ENCODE assay signal across 1 cellular context in genomic region chrX:110394653-110395052, GRCh38.
TF ChIP-seq lines count a peak whose summit lies in the region.

No MANE protein-coding gene starts in this region.

TF ChIP-seq in K562, 482 proteins besides CTCF, POLR2A, EP300 and RAD21 (continued from another document):
- no peak for TF ChIP-seq ZFP91 (CRISPR knock-in tag; IDR thresholded peaks at IDR 0.05)
- no peak for TF ChIP-seq FOXK2 (conservative IDR thresholded peaks at IDR 0.05 in 1 of 2, IDR thresholded peaks at IDR 0.05 in 1 of 2; ENCODE audit: low read depth in 2 of 2)
- no peak for TF ChIP-seq ZNF24 (IDR thresholded peaks at IDR 0.05)
- TF ChIP-seq, protein P1, sequence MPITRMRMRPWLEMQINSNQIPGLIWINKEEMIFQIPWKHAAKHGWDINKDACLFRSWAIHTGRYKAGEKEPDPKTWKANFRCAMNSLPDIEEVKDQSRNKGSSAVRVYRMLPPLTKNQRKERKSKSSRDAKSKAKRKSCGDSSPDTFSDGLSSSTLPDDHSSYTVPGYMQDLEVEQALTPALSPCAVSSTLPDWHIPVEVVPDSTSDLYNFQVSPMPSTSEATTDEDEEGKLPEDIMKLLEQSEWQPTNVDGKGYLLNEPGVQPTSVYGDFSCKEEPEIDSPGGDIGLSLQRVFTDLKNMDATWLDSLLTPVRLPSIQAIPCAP (CRISPR knock-in tag; IDR thresholded peaks at IDR 0.05; ENCODE audit: borderline replicate concordance), result no peak
- TF ChIP-seq BACH1 (tag; IDR thresholded peaks at IDR 0.05), result no peak
- TF ChIP-seq, protein P2, sequence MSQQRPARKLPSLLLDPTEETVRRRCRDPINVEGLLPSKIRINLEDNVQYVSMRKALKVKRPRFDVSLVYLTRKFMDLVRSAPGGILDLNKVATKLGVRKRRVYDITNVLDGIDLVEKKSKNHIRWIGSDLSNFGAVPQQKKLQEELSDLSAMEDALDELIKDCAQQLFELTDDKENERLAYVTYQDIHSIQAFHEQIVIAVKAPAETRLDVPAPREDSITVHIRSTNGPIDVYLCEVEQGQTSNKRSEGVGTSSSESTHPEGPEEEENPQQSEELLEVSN (IDR thresholded peaks at IDR 0.05; ENCODE audit: borderline replicate concordance in 1 of 2, extremely low read depth in 1 of 2, insufficient read depth in 1 of 2, insufficient read length in 1 of 2, low read depth in 1 of 2, low read length in 1 of 2, poor library complexity in 1 of 2, severe bottlenecking in 1 of 2), result no peak
- no peak for TF ChIP-seq ZNF384 (IDR thresholded peaks at IDR 0.05; ENCODE audit: low read depth, low read length)
- no peak for TF ChIP-seq ZNF124 (CRISPR knock-in tag; IDR thresholded peaks at IDR 0.05)
- no peak for TF ChIP-seq RBM14 (IDR thresholded peaks at IDR 0.05; ENCODE audit: borderline replicate concordance, insufficient read depth, low read depth, low read length)
- no peak for TF ChIP-seq THRA (IDR thresholded peaks at IDR 0.05)
- TF ChIP-seq TCFL5 (CRISPR knock-in tag; conservative IDR thresholded peaks at IDR 0.05), result no peak
- TF ChIP-seq SLC30A9 (CRISPR knock-in tag; IDR thresholded peaks at IDR 0.05), result no peak
- no peak for TF ChIP-seq BRD9 (IDR thresholded peaks at IDR 0.05; ENCODE audit: low read depth, partially characterized antibody)
- TF ChIP-seq, protein P3, sequence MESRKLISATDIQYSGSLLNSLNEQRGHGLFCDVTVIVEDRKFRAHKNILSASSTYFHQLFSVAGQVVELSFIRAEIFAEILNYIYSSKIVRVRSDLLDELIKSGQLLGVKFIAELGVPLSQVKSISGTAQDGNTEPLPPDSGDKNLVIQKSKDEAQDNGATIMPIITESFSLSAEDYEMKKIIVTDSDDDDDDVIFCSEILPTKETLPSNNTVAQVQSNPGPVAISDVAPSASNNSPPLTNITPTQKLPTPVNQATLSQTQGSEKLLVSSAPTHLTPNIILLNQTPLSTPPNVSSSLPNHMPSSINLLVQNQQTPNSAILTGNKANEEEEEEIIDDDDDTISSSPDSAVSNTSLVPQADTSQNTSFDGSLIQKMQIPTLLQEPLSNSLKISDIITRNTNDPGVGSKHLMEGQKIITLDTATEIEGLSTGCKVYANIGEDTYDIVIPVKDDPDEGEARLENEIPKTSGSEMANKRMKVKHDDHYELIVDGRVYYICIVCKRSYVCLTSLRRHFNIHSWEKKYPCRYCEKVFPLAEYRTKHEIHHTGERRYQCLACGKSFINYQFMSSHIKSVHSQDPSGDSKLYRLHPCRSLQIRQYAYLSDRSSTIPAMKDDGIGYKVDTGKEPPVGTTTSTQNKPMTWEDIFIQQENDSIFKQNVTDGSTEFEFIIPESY (CRISPR knock-in tag; IDR thresholded peaks at IDR 0.05), result no peak
- TF ChIP-seq RAD51 (IDR thresholded peaks at IDR 0.05; ENCODE audit: borderline replicate concordance, low read depth), result no peak
- no peak for TF ChIP-seq CTBP1 (IDR thresholded peaks at IDR 0.05; ENCODE audit: borderline replicate concordance)
- no peak for TF ChIP-seq ELF4 (CRISPR knock-in tag; IDR thresholded peaks at IDR 0.05)
- no peak for TF ChIP-seq ZZZ3 (IDR thresholded peaks at IDR 0.05)
- TF ChIP-seq ARID4B (CRISPR knock-in tag; IDR thresholded peaks at IDR 0.05), result no peak
- TF ChIP-seq MAFG (tag; conservative IDR thresholded peaks at IDR 0.05), result 0 out of 2 replicates have a peak, but pooled peaks have one; percentile 38
- no peak for TF ChIP-seq ZNF239 (CRISPR knock-in tag; IDR thresholded peaks at IDR 0.05)
- TF ChIP-seq HEY1 (CRISPR knock-in tag; IDR thresholded peaks at IDR 0.05; ENCODE audit: borderline replicate concordance), result no peak
- peak; percentile 25; the same call in 1 of the 2 replicates for TF ChIP-seq MAFF (IDR thresholded peaks at IDR 0.05; ENCODE audit: low read length)
- no peak for TF ChIP-seq ZNF740 (CRISPR knock-in tag; IDR thresholded peaks at IDR 0.05)
- TF ChIP-seq ZNF740 (tag; IDR thresholded peaks at IDR 0.05), result no peak
- peak; percentile 39; the same call in 1 of the 2 replicates for TF ChIP-seq JUND (IDR thresholded peaks at IDR 0.05; ENCODE audit: borderline replicate concordance, low read depth, low read length)
- TF ChIP-seq JUND (tag; IDR thresholded peaks at IDR 0.05; ENCODE audit: borderline replicate concordance, low read depth, low read length), result no peak
- TF ChIP-seq, protein P4, sequence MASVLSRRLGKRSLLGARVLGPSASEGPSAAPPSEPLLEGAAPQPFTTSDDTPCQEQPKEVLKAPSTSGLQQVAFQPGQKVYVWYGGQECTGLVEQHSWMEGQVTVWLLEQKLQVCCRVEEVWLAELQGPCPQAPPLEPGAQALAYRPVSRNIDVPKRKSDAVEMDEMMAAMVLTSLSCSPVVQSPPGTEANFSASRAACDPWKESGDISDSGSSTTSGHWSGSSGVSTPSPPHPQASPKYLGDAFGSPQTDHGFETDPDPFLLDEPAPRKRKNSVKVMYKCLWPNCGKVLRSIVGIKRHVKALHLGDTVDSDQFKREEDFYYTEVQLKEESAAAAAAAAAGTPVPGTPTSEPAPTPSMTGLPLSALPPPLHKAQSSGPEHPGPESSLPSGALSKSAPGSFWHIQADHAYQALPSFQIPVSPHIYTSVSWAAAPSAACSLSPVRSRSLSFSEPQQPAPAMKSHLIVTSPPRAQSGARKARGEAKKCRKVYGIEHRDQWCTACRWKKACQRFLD (CRISPR knock-in tag; IDR thresholded peaks at IDR 0.05), result no peak
- no peak for TF ChIP-seq ZBED1 (IDR thresholded peaks at IDR 0.05)
- TF ChIP-seq, protein P5, sequence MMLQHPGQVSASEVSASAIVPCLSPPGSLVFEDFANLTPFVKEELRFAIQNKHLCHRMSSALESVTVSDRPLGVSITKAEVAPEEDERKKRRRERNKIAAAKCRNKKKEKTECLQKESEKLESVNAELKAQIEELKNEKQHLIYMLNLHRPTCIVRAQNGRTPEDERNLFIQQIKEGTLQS (IDR thresholded peaks at IDR 0.05), result peak; percentile 68
- TF ChIP-seq, protein P5 (CRISPR knock-in tag; conservative IDR thresholded peaks at IDR 0.05), result no peak
- no peak for TF ChIP-seq ILF3 (IDR thresholded peaks at IDR 0.05; ENCODE audit: borderline replicate concordance)
- TF ChIP-seq SMAD4 (CRISPR knock-in tag; conservative IDR thresholded peaks at IDR 0.05), result no peak
- TF ChIP-seq GTF2E2 (tag; IDR thresholded peaks at IDR 0.05), result no peak
- TF ChIP-seq, protein P6, sequence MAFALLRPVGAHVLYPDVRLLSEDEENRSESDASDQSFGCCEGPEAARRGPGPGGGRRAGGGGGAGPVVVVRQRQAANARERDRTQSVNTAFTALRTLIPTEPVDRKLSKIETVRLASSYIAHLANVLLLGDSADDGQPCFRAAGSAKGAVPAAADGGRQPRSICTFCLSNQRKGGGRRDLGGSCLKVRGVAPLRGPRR (CRISPR knock-in tag; IDR thresholded peaks at IDR 0.05), result no peak
- TF ChIP-seq CXXC5 (CRISPR knock-in tag; IDR thresholded peaks at IDR 0.05), result no peak
- no peak for TF ChIP-seq SREBF2 (CRISPR knock-in tag; IDR thresholded peaks at IDR 0.05)
- TF ChIP-seq RB1 (IDR thresholded peaks at IDR 0.05; ENCODE audit: low read depth), result no peak
- TF ChIP-seq JUN (IDR thresholded peaks at IDR 0.05; ENCODE audit: borderline replicate concordance, low read depth, low read length), result 0 out of 2 replicates have a peak, but pooled peaks have one; percentile 17
- no peak for TF ChIP-seq JUN (CRISPR knock-in tag; IDR thresholded peaks at IDR 0.05; ENCODE audit: borderline replicate concordance)
- no peak for TF ChIP-seq TRIM25 (IDR thresholded peaks at IDR 0.05; ENCODE audit: borderline replicate concordance)
- no peak for TF ChIP-seq NFIX (CRISPR knock-in tag; IDR thresholded peaks at IDR 0.05; ENCODE audit: low read depth)
- TF ChIP-seq CREBBP (IDR thresholded peaks at IDR 0.05; ENCODE audit: low read depth, low read length), result no peak
- TF ChIP-seq ATF7 (IDR thresholded peaks at IDR 0.05), result no peak
- no peak for TF ChIP-seq RNF219 (CRISPR knock-in tag; IDR thresholded peaks at IDR 0.05)
